Comparison of ENCODE assay signal across 13 cellular contexts in genomic region chr17:29136998-29137730, GRCh38. TPM values are rescaled to one million over a fixed set of nuclear protein-coding genes. Genes with fewer than 3 reads are reported as not detected.
DNase-seq lines count a peak whose midpoint lies in the region; ATAC-seq, FAIRE-seq and TF ChIP-seq lines count a peak whose summit lies in the region.
"Had no signal": no experiment of that assay in that cellular context is flagged by ENCODE, and none has a peak within 500 bp of the region (broad histone marks: within the 10 kb centered on the region; RNA-seq: fewer than 3 reads in every experiment).

No MANE protein-coding gene starts in this region.

- no peak for TF ChIP-seq CTCF in WTC11 (IDR thresholded peaks at IDR 0.05)

- H3K4me2 ChIP-seq in BLaER1, result peak overlapping the region; percentile 96

- H3K27me3 Mint-ChIP-seq in activated T-cell treated with anti-CD3 and anti-CD28 coated beads, Interleukin-2, amount 50 U/mL, for 72 hours (ENCODE audit: low read depth), result no peaks in the 10 kb centered on the region
- H3K27me3 Mint-ChIP-seq in memory B cell (no peaks in the 10 kb centered on the region), WTC11 (ENCODE audit: low read depth) (no peaks in the 10 kb centered on the region)
- H3K27me3 Mint-ChIP-seq: brain had no signal

- H3K4me1 ChIP-seq in BLaER1, result peaks cover 80% of the 10 kb centered on the region

- H3K4me3 ChIP-seq in BLaER1, result peak overlapping the region; percentile 83
- H3K4me3 ChIP-seq: MG63, vagina had no signal

- peak; percentile 43 to 45 for ATAC-seq in activated T-cell treated with anti-CD3 and anti-CD28 coated beads, Interleukin-2, amount 50 U/mL, for 72 hours (replicated peaks in 1 of 2)
- ATAC-seq in memory B cell (ENCODE audit: low read depth) (no peak), WTC11 (no peak)

- H3K36me3 ChIP-seq in BLaER1, result peaks cover 54% of the 10 kb centered on the region
- H3K36me3 ChIP-seq: MG63 had no signal

- peak; percentile 52 for DNase-seq in H54 (ENCODE audit: insufficient read length, low spot score)
- peak; percentile 65 to 72 for DNase-seq in activated T-cell treated with anti-CD3 and anti-CD28 coated beads, Interleukin-2, amount 50 U/mL, for 72 hours
- DNase-seq in memory B cell (ENCODE audit: low spot score in 2 of 2), result no peak
- no peak for DNase-seq in foreskin melanocyte
- no peak for DNase-seq in NCI-H774 (lab: John Stamatoyannopoulos, UW)
- no peak for DNase-seq in effector CD4-positive, alpha-beta T cell
- no peak for DNase-seq in WTC11 (ENCODE audit: low spot score)
- DNase-seq: MG63, retina, SHP77 had no signal

- H3K27ac ChIP-seq in BLaER1, result peak overlapping the region; percentile 97
- H3K27ac ChIP-seq: vagina had no signal

- peak overlapping the region; percentile 82 to 89 for H3K4me3 Mint-ChIP-seq in activated T-cell treated with anti-CD3 and anti-CD28 coated beads, Interleukin-2, amount 50 U/mL, for 72 hours
- peak overlapping the region; percentile 27 for H3K4me3 Mint-ChIP-seq in memory B cell
- no peak overlapping the region for H3K4me3 Mint-ChIP-seq in WTC11

- H3K9me3 Mint-ChIP-seq in activated T-cell treated with anti-CD3 and anti-CD28 coated beads, Interleukin-2, amount 50 U/mL, for 72 hours, result no peaks in the 10 kb centered on the region
- H3K9me3 Mint-ChIP-seq in memory B cell (no peaks in the 10 kb centered on the region), WTC11 (no peaks in the 10 kb centered on the region)
- H3K9me3 Mint-ChIP-seq: brain had no signal

- H3K36me3 Mint-ChIP-seq in activated T-cell treated with anti-CD3 and anti-CD28 coated beads, Interleukin-2, amount 50 U/mL, for 72 hours (ENCODE audit: insufficient read depth in 2 of 2), result peaks cover 2 to 3% of the 10 kb centered on the region in 2 donors
- H3K36me3 Mint-ChIP-seq in memory B cell (peaks cover 6% of the 10 kb centered on the region), WTC11 (no peaks in the 10 kb centered on the region)
- H3K36me3 Mint-ChIP-seq: brain had no signal

- peaks cover 68% of the 10 kb centered on the region for H4K20me1 ChIP-seq in BLaER1

- peak overlapping the region; percentile 94 for H3K27ac Mint-ChIP-seq in activated T-cell treated with anti-CD3 and anti-CD28 coated beads, Interleukin-2, amount 50 U/mL, for 72 hours
- peak overlapping the region; percentile 11 for H3K27ac Mint-ChIP-seq in memory B cell
- no peak overlapping the region for H3K27ac Mint-ChIP-seq in WTC11

- no peaks in the 10 kb centered on the region for H3K9me3 ChIP-seq in BLaER1
- H3K9me3 ChIP-seq: MG63, vagina had no signal

- CTCF ChIA-PET in WTC11 (lab: Charles Lee), result interaction anchor here (1.4 to 5.7 kb wide), 3 partner anchors 12 to 43 kb away, joined by 4 to 79 read pairs (median 5); partner anchors contain the start of gene MYO18A

- TF ChIP-seq POLR2A in H54 (IDR thresholded peaks at IDR 0.05; ENCODE audit: low read depth, low read length), result no peak

- peak overlapping the region; percentile 96 for H3K9ac ChIP-seq in BLaER1

- POLR2A ChIA-PET in WTC11 (lab: Charles Lee), result no interaction called here

- no peaks in the 10 kb centered on the region for H3K27me3 ChIP-seq in BLaER1
- H3K27me3 ChIP-seq: MG63, vagina had no signal

- peaks cover 89% of the 10 kb centered on the region for H3K4me1 Mint-ChIP-seq in activated T-cell treated with anti-CD3 and anti-CD28 coated beads, Interleukin-2, amount 50 U/mL, for 72 hours (ENCODE audit: low read depth)
- H3K4me1 Mint-ChIP-seq in memory B cell (peaks cover 48% of the 10 kb centered on the region), WTC11 (peaks cover 51% of the 10 kb centered on the region)

- no peak for FAIRE-seq in H54 (lab: Jason Lieb, UNC)

TF ChIP-seq in WTC11, 78 proteins besides CTCF, POLR2A, EP300 and RAD21 (continues in another document):
- TF ChIP-seq TEAD4 (CRISPR knock-in tag; IDR thresholded peaks at IDR 0.05) (no peak), FOXJ3 (CRISPR knock-in tag; IDR thresholded peaks at IDR 0.05; ENCODE audit: borderline replicate concordance) (no peak), AFF4 (CRISPR knock-in tag; IDR thresholded peaks at IDR 0.05; ENCODE audit: borderline replicate concordance) (no peak), GRHL2 (CRISPR knock-in tag; IDR thresholded peaks at IDR 0.05; ENCODE audit: insufficient replicate concordance, severe bottlenecking) (no peak), ATF2 (CRISPR knock-in tag; IDR thresholded peaks at IDR 0.05; ENCODE audit: borderline replicate concordance, low read depth) (no peak), PREB (CRISPR knock-in tag; IDR thresholded peaks at IDR 0.05; ENCODE audit: borderline replicate concordance) (no peak), MXD4 (CRISPR knock-in tag; IDR thresholded peaks at IDR 0.05; ENCODE audit: borderline replicate concordance) (no peak), CREB1 (CRISPR knock-in tag; IDR thresholded peaks at IDR 0.05) (no peak), ZNF263 (CRISPR knock-in tag; IDR thresholded peaks at IDR 0.05; ENCODE audit: low read depth) (no peak), AR (CRISPR knock-in tag; IDR thresholded peaks at IDR 0.05) (no peak)

RNA-seq across cellular contexts. Expression of gene MYO18A, which starts 43.0 kb away (rescaled TPM):
- total RNA-seq in activated T-cell treated with anti-CD3 and anti-CD28 coated beads, Interleukin-2, amount 50 U/mL, for 72 hours, result 10 to 100 TPM; 49.5 to 51.2 TPM
- 38.5 to 54.9 TPM (median 42.5 TPM) in 3 replicates for total RNA-seq in WTC11 (2021)

Comparison
In these comparisons a context has a peak if more than half of its experiments do, and no peak if none do; other contexts are left out.
1. DNase-seq: peak in H54 (single experiment) and activated T-cell treated with anti-CD3 and anti-CD28 coated beads, Interleukin-2, amount 50 U/mL, for 72 hours (2 of 2); none in memory B cell (0 of 2), foreskin melanocyte (single experiment), NCI-H774 (single experiment), effector CD4-positive, alpha-beta T cell (single experiment) and WTC11 (single experiment).
2. ATAC-seq: peak in activated T-cell treated with anti-CD3 and anti-CD28 coated beads, Interleukin-2, amount 50 U/mL, for 72 hours (2 of 2); none in memory B cell (single experiment) and WTC11 (single experiment).